In genomic region chr5:173210877-173211276, GRCh38 we compare ENCODE assay signal across 10 cellular contexts. TPM values are rescaled to one million over a fixed set of nuclear protein-coding genes. Genes with fewer than 3 reads are reported as not detected.
"Had no signal": no experiment of that assay in that cellular context is flagged by ENCODE, and none has a peak within 500 bp of the region (broad histone marks: within the 10 kb centered on the region; RNA-seq: fewer than 3 reads in every experiment).

No MANE protein-coding gene starts in this region.

- H3K27ac ChIP-seq: GM23248 had no signal

- H3K27ac Mint-ChIP-seq: GM23338, HFFc6 had no signal

- H3K4me1 Mint-ChIP-seq: GM23338 had no signal

- H3K4me3 ChIP-seq: GM23248, GM23338, HAP-1 had no signal

- H3K4me2 ChIP-seq: GM23338 had no signal

- H3K4me3 Mint-ChIP-seq: GM23338, H9, HFFc6 had no signal

- H3K36me3 ChIP-seq: HAP-1 had no signal

- ATAC-seq: GM23338, HCT116 had no signal

- DNase-seq: GM23248, GOT3, H7, H9, HCEC 1CT, HFFc6 had no signal

- H2AFZ ChIP-seq: GM23248, GM23338 had no signal

- H3K4me1 ChIP-seq: HAP-1 had no signal

- H3K9ac ChIP-seq: GM23248 had no signal

- H3K9me3 ChIP-seq: HAP-1 had no signal

RNA-seq across cellular contexts. Expression of gene NKX2-5, which starts 24.1 kb away (rescaled TPM):
- total RNA-seq: GM23248, H1, HFFc6 had no signal
- polyA plus RNA-seq: GM23248, GM23338, H1 had no signal
